14 cellular contexts compared by ENCODE assay signal in genomic region chr2:68295523-68295922, GRCh38. TPM values are rescaled to one million over a fixed set of nuclear protein-coding genes. Genes with fewer than 3 reads are reported as not detected.
A peak's percentile ranks its signal among the peaks of the same experiment; 100 is the strongest.
DNase-seq lines count a peak whose midpoint lies in the region; ATAC-seq and TF ChIP-seq lines count a peak whose summit lies in the region.
"Had no signal": no experiment of that assay in that cellular context is flagged by ENCODE, and none has a peak within 500 bp of the region (broad histone marks: within the 10 kb centered on the region; RNA-seq: fewer than 3 reads in every experiment).

No MANE protein-coding gene starts in this region.

- no peak overlapping the region for H2AFZ ChIP-seq in GM23338

- H3K27ac Mint-ChIP-seq in naive B cell (peak overlapping the region in 1 of 6 donors; percentile 2), GM23338 (no peak overlapping the region)

- H3K4me1 ChIP-seq in GM23338 (ENCODE audit: insufficient read depth), result no peaks in the 10 kb centered on the region
- H3K4me1 ChIP-seq: upper lobe of right lung had no signal

- DNase-seq in Jurkat, Clone E6-1 (ENCODE audit: low read depth, low spot score), result peak; percentile 7
- no peak for DNase-seq in naive B cell
- DNase-seq in activated T-cell treated with anti-CD3 and anti-CD28 coated beads, Interleukin-2, amount 50 U/mL, for 48 hours, result no peak
- no peak for DNase-seq in NCI-H2029 treated with DMSO at 0.1 percent for 48 hours (lab: John Stamatoyannopoulos, UW)
- DNase-seq in GM23338 (ENCODE audit: low spot score), result no peak
- DNase-seq in HPDE6-E6E7 (ENCODE audit: extremely low spot score), result no peak
- DNase-seq: activated effector memory CD4-positive, alpha-beta T cell treated with Interleukin-2 at 50 U/mL for 16 hours; right cardiac atrium; upper lobe of right lung had no signal

- no peaks in the 10 kb centered on the region for H3F3A ChIP-seq in GM23338 (replicated peaks; ENCODE audit: low read depth)

- H3K4me3 ChIP-seq in Jurkat, Clone E6-1 (ENCODE audit: low read length), result no peak overlapping the region
- no peak overlapping the region for H3K4me3 ChIP-seq in GM23338
- H3K4me3 ChIP-seq: cardiac muscle cell, esophagus muscularis mucosa, upper lobe of right lung had no signal

- no peak for TF ChIP-seq CTCF in GM23338 (conservative IDR thresholded peaks at IDR 0.05; ENCODE audit: low read depth in 2 of 2)

- H3K9me2 ChIP-seq in GM23338 (ENCODE audit: insufficient read depth), result no peaks in the 10 kb centered on the region

- ATAC-seq in GM18867 (IDR thresholded peaks at IDR 0.05; ENCODE audit: unreplicated experiment) (peak; percentile 83), GM21576 (IDR thresholded peaks at IDR 0.05; ENCODE audit: unreplicated experiment) (peak; percentile 63), naive B cell (ENCODE audit: low read depth in 2 of 2) (peak; percentile 96), GM23338 (no peak)
- ATAC-seq: right cardiac atrium, upper lobe of right lung had no signal

- H3K4me1 Mint-ChIP-seq in naive B cell (peaks cover 11 to 13% (median 13%) of the 10 kb centered on the region in 3 donors), GM23338 (no peaks in the 10 kb centered on the region)

- H3K4me3 Mint-ChIP-seq in naive B cell (no peak overlapping the region), GM23338 (no peak overlapping the region)

- no peaks in the 10 kb centered on the region for H3K79me2 ChIP-seq in GM23338 (replicated peaks; ENCODE audit: insufficient read depth)

- H3K4me2 ChIP-seq in GM23338, result no peak overlapping the region

- peaks cover 0 to 6% (median 4%) of the 10 kb centered on the region in 3 donors for H3K27me3 Mint-ChIP-seq in naive B cell
- H3K27me3 Mint-ChIP-seq in GM23338 (ENCODE audit: insufficient read depth, low read depth, poor library complexity), result peaks cover 2% of the 10 kb centered on the region

- H3K36me3 Mint-ChIP-seq in naive B cell (peaks cover 0 to 4% of the 10 kb centered on the region in 2 donors), GM23338 (ENCODE audit: low read depth) (no peaks in the 10 kb centered on the region)

- H3K9me3 Mint-ChIP-seq in naive B cell (no peaks in the 10 kb centered on the region), GM23338 (no peaks in the 10 kb centered on the region)

- H3K27me3 ChIP-seq in GM23338 (ENCODE audit: insufficient read depth), result no peaks in the 10 kb centered on the region
- H3K27me3 ChIP-seq: cardiac muscle cell, esophagus muscularis mucosa, upper lobe of right lung had no signal

- H4K20me1 ChIP-seq in GM23338 (replicated peaks; ENCODE audit: insufficient read depth), result no peaks in the 10 kb centered on the region

- no peaks in the 10 kb centered on the region for H3K36me3 ChIP-seq in GM23338 (ENCODE audit: insufficient read depth)
- H3K36me3 ChIP-seq: cardiac muscle cell, upper lobe of right lung had no signal

- no peak overlapping the region for H3K27ac ChIP-seq in GM23338 (ENCODE audit: low read depth)
- H3K27ac ChIP-seq: cardiac muscle cell, esophagus muscularis mucosa, upper lobe of right lung, VCaP had no signal

TF ChIP-seq in GM23338, 12 proteins besides CTCF, POLR2A, EP300 and RAD21 (continues in another document):
- TF ChIP-seq ZNF462 (CRISPR knock-in tag; IDR thresholded peaks at IDR 0.05), result no peak
- TF ChIP-seq CREB1 (CRISPR knock-in tag; IDR thresholded peaks at IDR 0.05; ENCODE audit: low read depth), result no peak
- TF ChIP-seq JUNB (IDR thresholded peaks at IDR 0.05; ENCODE audit: unreplicated experiment), result no peak
- no peak for TF ChIP-seq REST (IDR thresholded peaks at IDR 0.05; ENCODE audit: unreplicated experiment)
- TF ChIP-seq ZNF331 (CRISPR knock-in tag; IDR thresholded peaks at IDR 0.05; ENCODE audit: low read depth), result no peak
- no peak for TF ChIP-seq STAT1 (IDR thresholded peaks at IDR 0.05; ENCODE audit: unreplicated experiment)

RNA-seq across cellular contexts. Expression of gene CNRIP1, which starts 24.2 kb away (rescaled TPM):
- polyA plus RNA-seq in Jurkat, Clone E6-1 (2012; ENCODE audit: insufficient read depth, insufficient read length), result not detected
- polyA plus RNA-seq in naive B cell (ENCODE audit: low read depth in 6 of 6) (not detected), GM23338 (2016; fragmentation: Nextera tagmentation; extraction: Ambion mirVana) (5.2 and 5.9 TPM in 2 replicates)
- 5.9 and 6.9 TPM in 2 replicates for total RNA-seq in GM23338 (2014; rRNA removed; shearing (Covaris generic))

RNA-seq across cellular contexts. Expression of gene PPP3R1, which starts 43.2 kb away (rescaled TPM):
- 57.1 TPM for polyA plus RNA-seq in Jurkat, Clone E6-1 (2012; ENCODE audit: insufficient read depth, insufficient read length)
- polyA plus RNA-seq in naive B cell (ENCODE audit: low read depth in 6 of 6) (10 to 100 TPM in 1 of 6 donors, 1 to 10 TPM in 5; 1.4 to 11.2 (median 6.6) TPM), GM23338 (2016; fragmentation: Nextera tagmentation; extraction: Ambion mirVana) (7.9 and 9.0 TPM in 2 replicates)
- 49.6 and 52.7 TPM in 2 replicates for total RNA-seq in GM23338 (2014; rRNA removed; shearing (Covaris generic))
